Comparison of ENCODE assay signal across 8 cellular contexts in genomic region chr11:65791719-65792213, GRCh38.
DNase-seq lines count a peak whose midpoint lies in the region; ATAC-seq lines count a peak whose summit lies in the region.

No MANE protein-coding gene starts in this region.

- ATAC-seq in GM21390 (IDR thresholded peaks at IDR 0.05; ENCODE audit: unreplicated experiment) = peak; percentile 84
- ATAC-seq in HG02884 (IDR thresholded peaks at IDR 0.05; ENCODE audit: unreplicated experiment) = no peak

- DNase-seq in DMS79 treated with DMSO at 0.1 percent for 48 hours (lab: John Stamatoyannopoulos, UW) (peak; percentile 72), NCI-H2081 (lab: John Stamatoyannopoulos, UW) (peak; percentile 77 to 86), HK-2 (ENCODE audit: unreplicated experiment) (no peak), epidermal melanocyte (ENCODE audit: insufficient read length, low spot score) (no peak)
- DNase-seq in activated effector memory CD4-positive, alpha-beta T cell treated with Interleukin-2 at 50 U/mL for 16 hours = peak; percentile 36
- peak; percentile 11 for DNase-seq in stimulated activated CD4-positive, alpha-beta T cell treated with anti-CD3 and anti-CD28 coated beads, Interleukin-2, amount 100 ng/mL, for 4 hours (ENCODE audit: low read depth)

Comparison
In these comparisons a context has a peak if more than half of its experiments do, and no peak if none do; other contexts are left out.
1. DNase-seq: peak in DMS79 treated with DMSO at 0.1 percent for 48 hours (single experiment), NCI-H2081 (2 of 2), activated effector memory CD4-positive, alpha-beta T cell treated with Interleukin-2 at 50 U/mL for 16 hours (single experiment) and stimulated activated CD4-positive, alpha-beta T cell treated with anti-CD3 and anti-CD28 coated beads, Interleukin-2, amount 100 ng/mL, for 4 hours (single experiment); none in HK-2 (single experiment) and epidermal melanocyte (single experiment).